In the genomic region with DNA sequence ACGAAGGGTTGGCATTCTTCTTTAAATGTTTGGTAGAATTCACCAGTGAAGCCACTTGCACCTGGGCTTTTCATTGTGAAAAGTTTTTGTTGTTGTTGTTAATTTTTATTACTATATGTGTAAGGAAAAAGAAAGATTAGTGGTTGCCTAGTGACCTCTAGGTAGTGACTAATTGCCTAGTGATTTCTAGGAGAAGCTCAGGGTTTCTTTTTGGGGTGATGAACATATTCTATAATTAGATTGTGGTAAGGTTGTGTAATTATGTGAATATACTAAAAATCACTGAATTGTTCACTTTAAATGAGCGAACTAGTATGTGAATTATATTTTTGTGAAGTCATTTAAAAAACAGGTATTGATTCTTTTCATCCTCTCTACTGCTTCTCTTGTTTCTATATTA, we compare ENCODE assay signal across 1 cellular context.
TF ChIP-seq lines count a peak whose summit lies in the region.

No MANE protein-coding gene starts in this region.

TF ChIP-seq in K562, 482 proteins besides CTCF, POLR2A, EP300 and RAD21:
- TF ChIP-seq, protein P1, sequence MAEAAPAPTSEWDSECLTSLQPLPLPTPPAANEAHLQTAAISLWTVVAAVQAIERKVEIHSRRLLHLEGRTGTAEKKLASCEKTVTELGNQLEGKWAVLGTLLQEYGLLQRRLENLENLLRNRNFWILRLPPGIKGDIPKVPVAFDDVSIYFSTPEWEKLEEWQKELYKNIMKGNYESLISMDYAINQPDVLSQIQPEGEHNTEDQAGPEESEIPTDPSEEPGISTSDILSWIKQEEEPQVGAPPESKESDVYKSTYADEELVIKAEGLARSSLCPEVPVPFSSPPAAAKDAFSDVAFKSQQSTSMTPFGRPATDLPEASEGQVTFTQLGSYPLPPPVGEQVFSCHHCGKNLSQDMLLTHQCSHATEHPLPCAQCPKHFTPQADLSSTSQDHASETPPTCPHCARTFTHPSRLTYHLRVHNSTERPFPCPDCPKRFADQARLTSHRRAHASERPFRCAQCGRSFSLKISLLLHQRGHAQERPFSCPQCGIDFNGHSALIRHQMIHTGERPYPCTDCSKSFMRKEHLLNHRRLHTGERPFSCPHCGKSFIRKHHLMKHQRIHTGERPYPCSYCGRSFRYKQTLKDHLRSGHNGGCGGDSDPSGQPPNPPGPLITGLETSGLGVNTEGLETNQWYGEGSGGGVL (CRISPR knock-in tag; IDR thresholded peaks at IDR 0.05), result no peak
- peak; percentile 16; the same call in 1 of the 2 replicates for TF ChIP-seq RFX1 (IDR thresholded peaks at IDR 0.05)
